In the genomic region with DNA sequence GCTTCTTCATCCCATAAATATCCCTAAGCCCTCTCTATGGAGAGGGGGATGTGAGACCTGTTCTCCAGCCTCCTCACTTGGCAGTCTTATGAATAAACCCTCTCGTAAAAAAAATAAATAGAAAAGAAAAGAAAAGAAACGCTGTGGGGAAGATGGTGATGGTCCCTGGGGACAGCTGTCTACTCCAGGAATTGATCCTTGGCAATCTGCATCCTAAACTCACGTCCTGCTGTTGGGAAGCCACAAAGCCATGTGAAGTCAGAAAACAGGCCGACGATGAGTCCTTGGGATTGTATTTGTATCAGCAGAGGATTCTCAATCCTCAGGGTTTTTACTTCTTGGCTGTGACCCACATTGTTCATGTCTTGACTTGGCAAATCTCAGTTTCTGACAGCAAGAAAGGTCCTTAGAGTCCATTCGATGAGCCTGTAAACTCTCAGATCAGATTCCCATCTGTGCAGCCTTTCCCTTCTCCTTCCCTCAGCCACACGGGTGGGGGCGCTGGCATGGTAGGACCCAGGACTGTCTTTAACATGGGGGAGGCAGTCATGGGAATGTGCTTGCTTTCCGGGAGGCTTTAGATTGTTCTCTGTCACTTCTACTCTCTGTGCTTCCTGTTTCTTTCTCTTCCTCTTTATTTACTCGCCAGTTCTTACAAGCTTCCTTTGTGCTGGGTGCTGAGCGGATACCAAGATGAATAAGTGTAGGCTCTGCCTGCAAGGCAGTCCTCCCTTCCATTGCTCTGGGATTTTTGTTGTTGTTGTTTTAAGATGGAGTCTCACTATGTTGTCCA, we compare ENCODE assay signal across 9 cellular contexts. TPM values are rescaled to one million over a fixed set of nuclear protein-coding genes. Genes with fewer than 3 reads are reported as not detected.
DNase-seq lines count a peak whose midpoint lies in the region; ATAC-seq and TF ChIP-seq lines count a peak whose summit lies in the region.
"Had no signal": no experiment of that assay in that cellular context is flagged by ENCODE, and none has a peak within 500 bp of the region (broad histone marks: within the 10 kb centered on the region; RNA-seq: fewer than 3 reads in every experiment).

No MANE protein-coding gene starts in this region.

- H3K4me2 ChIP-seq in GM23338, result no peak overlapping the region

- H3K4me3 ChIP-seq in GM23338, result no peak overlapping the region
- H3K4me3 ChIP-seq: thoracic aorta had no signal

- no peaks in the 10 kb centered on the region for H3K79me2 ChIP-seq in GM23338 (replicated peaks; ENCODE audit: insufficient read depth)

- no peak overlapping the region for H2AFZ ChIP-seq in GM23338

- DNase-seq in GM23338 (ENCODE audit: low spot score), result peak; percentile 18
- no peak for DNase-seq in T-helper 17 cell
- peak; percentile 26 for DNase-seq in globus pallidus (ENCODE audit: low spot score)
- no peak for DNase-seq in stimulated activated effector memory CD8-positive, alpha-beta T cell treated with anti-CD3 and anti-CD28 coated beads, Interleukin-12 subunit alpha, Interleukin-12 subunit beta, amount 100 ng/mL, for 72 hours (ENCODE audit: low spot score in 2 of 2)
- DNase-seq in middle frontal gyrus (ENCODE audit: extremely low spot score, low spot score), result no peak
- no peak for DNase-seq in midbrain (lab: John Stamatoyannopoulos, UW)
- DNase-seq in activated effector memory CD4-positive, alpha-beta T cell treated with anti-CD3 and anti-CD28 coated beads, Interleukin-2, amount 50 U/mL, for 16 hours, result no peak

- H3K4me1 Mint-ChIP-seq in GM23338 (peaks cover 22% of the 10 kb centered on the region), T-helper 17 cell (peaks cover 12% of the 10 kb centered on the region)
- peaks cover 50% of the 10 kb centered on the region for H3K4me1 Mint-ChIP-seq in stimulated activated effector memory CD8-positive, alpha-beta T cell treated with anti-CD3 and anti-CD28 coated beads, Interleukin-12 subunit alpha, Interleukin-12 subunit beta, amount 100 ng/mL, for 72 hours

- H3F3A ChIP-seq in GM23338 (replicated peaks; ENCODE audit: low read depth), result 0 out of 2 replicates have a peak, but pooled peaks cover 2% of the 10 kb centered on the region

- H3K27ac Mint-ChIP-seq in GM23338 (peak overlapping the region; percentile 34), T-helper 17 cell (peak overlapping the region; percentile 72)
- peak overlapping the region; percentile 41 for H3K27ac Mint-ChIP-seq in stimulated activated effector memory CD8-positive, alpha-beta T cell treated with anti-CD3 and anti-CD28 coated beads, Interleukin-12 subunit alpha, Interleukin-12 subunit beta, amount 100 ng/mL, for 72 hours

- H3K9me2 ChIP-seq in GM23338 (ENCODE audit: insufficient read depth), result no peaks in the 10 kb centered on the region

- peaks cover 3% of the 10 kb centered on the region; the same call in 1 of the 2 replicates for H3K36me3 ChIP-seq in GM23338 (ENCODE audit: insufficient read depth)

- no peaks in the 10 kb centered on the region for H3K27me3 ChIP-seq in GM23338 (ENCODE audit: insufficient read depth)

- peaks cover 41% of the 10 kb centered on the region for H3K36me3 Mint-ChIP-seq in GM23338 (ENCODE audit: low read depth)
- peaks cover 9% of the 10 kb centered on the region for H3K36me3 Mint-ChIP-seq in T-helper 17 cell (ENCODE audit: low read depth)
- H3K36me3 Mint-ChIP-seq in stimulated activated effector memory CD8-positive, alpha-beta T cell treated with anti-CD3 and anti-CD28 coated beads, Interleukin-12 subunit alpha, Interleukin-12 subunit beta, amount 100 ng/mL, for 72 hours, result peaks cover 91% of the 10 kb centered on the region

- 0 out of 4 replicates have a peak, but pooled peaks of 1 of the 2 experiments have one; percentile 9 for TF ChIP-seq CTCF in GM23338 (conservative IDR thresholded peaks at IDR 0.05; ENCODE audit: low read depth in 2 of 2)

- no peak for ATAC-seq in GM23338
- no peak for ATAC-seq in T-helper 17 cell
- ATAC-seq in stimulated activated effector memory CD8-positive, alpha-beta T cell treated with anti-CD3 and anti-CD28 coated beads, Interleukin-12 subunit alpha, Interleukin-12 subunit beta, amount 100 ng/mL, for 72 hours, result no peak
- no peak for ATAC-seq in HG02884 (IDR thresholded peaks at IDR 0.05; ENCODE audit: unreplicated experiment)

- H3K9me3 ChIP-seq in T-helper 17 cell (ENCODE audit: control insufficient read depth, low read length, poor library complexity, severe bottlenecking), result no peaks in the 10 kb centered on the region
- H3K9me3 ChIP-seq: thoracic aorta had no signal

- peaks cover 7% of the 10 kb centered on the region; the same call in 1 of the 2 replicates for H4K20me1 ChIP-seq in GM23338 (replicated peaks; ENCODE audit: insufficient read depth)

- no peak overlapping the region for H3K4me3 Mint-ChIP-seq in GM23338
- no peak overlapping the region for H3K4me3 Mint-ChIP-seq in T-helper 17 cell
- no peak overlapping the region for H3K4me3 Mint-ChIP-seq in stimulated activated effector memory CD8-positive, alpha-beta T cell treated with anti-CD3 and anti-CD28 coated beads, Interleukin-12 subunit alpha, Interleukin-12 subunit beta, amount 100 ng/mL, for 72 hours

- H3K27me3 Mint-ChIP-seq in GM23338 (ENCODE audit: insufficient read depth, low read depth, poor library complexity), result peaks cover 4% of the 10 kb centered on the region
- H3K27me3 Mint-ChIP-seq in T-helper 17 cell, result no peaks in the 10 kb centered on the region

- H3K4me1 ChIP-seq in GM23338 (ENCODE audit: insufficient read depth), result peaks cover 5% of the 10 kb centered on the region; the same call in 1 of the 2 replicates

- no peaks in the 10 kb centered on the region for H3K9me3 Mint-ChIP-seq in GM23338
- H3K9me3 Mint-ChIP-seq in stimulated activated effector memory CD8-positive, alpha-beta T cell treated with anti-CD3 and anti-CD28 coated beads, Interleukin-12 subunit alpha, Interleukin-12 subunit beta, amount 100 ng/mL, for 72 hours, result no peaks in the 10 kb centered on the region

- H3K27ac ChIP-seq in GM23338 (ENCODE audit: low read depth), result 0 out of 2 replicates have a peak overlapping the region, but pooled peaks have one; percentile 56
- H3K27ac ChIP-seq: thoracic aorta had no signal

TF ChIP-seq in GM23338, 12 proteins besides CTCF, POLR2A, EP300 and RAD21 (continues in another document):
- TF ChIP-seq CREB1 (CRISPR knock-in tag; IDR thresholded peaks at IDR 0.05; ENCODE audit: low read depth) (no peak), NANOG (IDR thresholded peaks at IDR 0.05; ENCODE audit: borderline replicate concordance) (no peak), POLR2AphosphoS5 (IDR thresholded peaks at IDR 0.05; ENCODE audit: low read depth) (no peak), STAT1 (IDR thresholded peaks at IDR 0.05; ENCODE audit: unreplicated experiment) (no peak)

RNA-seq across cellular contexts. Expression of gene TCP11L1, which starts 24.9 kb away (rescaled TPM):
- 24.9 and 39.0 TPM in 2 replicates for total RNA-seq in GM23338 (2014; rRNA removed; shearing (Covaris generic))
- polyA plus RNA-seq in GM23338 (2016; fragmentation: Nextera tagmentation; extraction: Ambion mirVana), result 3.2 and 5.0 TPM in 2 replicates
- 10 to 100 TPM; 13.6 to 15.0 TPM for total RNA-seq in T-helper 17 cell

RNA-seq across cellular contexts. Expression of gene DEPDC7, which starts 48.6 kb away (rescaled TPM):
- 10.9 and 15.3 TPM in 2 replicates for total RNA-seq in GM23338 (2014; rRNA removed; shearing (Covaris generic))
- 8.6 and 9.1 TPM in 2 replicates for polyA plus RNA-seq in GM23338 (2016; fragmentation: Nextera tagmentation; extraction: Ambion mirVana)
- under 1 TPM; 0.47 to 0.70 TPM for total RNA-seq in T-helper 17 cell

Comparison
In these comparisons a context has a peak if more than half of its experiments do, and no peak if none do; other contexts are left out.
1. DNase-seq: peak in GM23338 (single experiment) and globus pallidus (single experiment); none in T-helper 17 cell (0 of 3), stimulated activated effector memory CD8-positive, alpha-beta T cell treated with anti-CD3 and anti-CD28 coated beads, Interleukin-12 subunit alpha, Interleukin-12 subunit beta, amount 100 ng/mL, for 72 hours (0 of 2), middle frontal gyrus (single experiment), midbrain (single experiment) and activated effector memory CD4-positive, alpha-beta T cell treated with anti-CD3 and anti-CD28 coated beads, Interleukin-2, amount 50 U/mL, for 16 hours (single experiment).
2. Peak in every context shown above with its lines, with median percentiles within 50 percentile points of each other: H3K27ac Mint-ChIP-seq.